In the genomic region with DNA sequence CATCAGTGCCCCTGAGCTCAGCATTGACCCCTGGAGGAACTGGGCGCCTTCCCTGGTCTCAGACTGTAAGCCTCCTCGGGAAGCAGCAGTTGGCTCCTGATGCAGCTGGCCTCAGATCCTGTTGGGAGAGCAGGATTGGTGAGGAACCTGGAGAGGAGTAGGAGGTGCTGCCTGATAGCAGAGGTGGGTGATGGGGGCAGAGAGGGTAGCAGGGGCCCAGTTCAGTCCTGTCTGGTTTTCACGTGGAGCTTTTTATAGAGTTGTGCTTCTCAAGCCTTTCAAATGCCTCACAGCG, we compare ENCODE assay signal across 11 cellular contexts. TPM values are rescaled to one million over a fixed set of nuclear protein-coding genes. Genes with fewer than 3 reads are reported as not detected.
DNase-seq lines count a peak whose midpoint lies in the region; ATAC-seq and TF ChIP-seq lines count a peak whose summit lies in the region.
"Had no signal": no experiment of that assay in that cellular context is flagged by ENCODE, and none has a peak within 500 bp of the region (broad histone marks: within the 10 kb centered on the region; RNA-seq: fewer than 3 reads in every experiment).

No MANE protein-coding gene starts in this region.

- no peak overlapping the region for H2AFZ ChIP-seq in OCI-LY3 (ENCODE audit: low read depth, low read length)
- H2AFZ ChIP-seq in smooth muscle cell (ENCODE audit: low read depth) = no peak overlapping the region

- H3K36me3 ChIP-seq in OCI-LY3 (replicated peaks; ENCODE audit: low read depth, low read length) (peaks cover 7% of the 10 kb centered on the region), colonic mucosa (no peaks in the 10 kb centered on the region), smooth muscle cell (ENCODE audit: low read depth) (no peaks in the 10 kb centered on the region)

- H3K79me2 ChIP-seq in OCI-LY3 (ENCODE audit: low read length) = peaks cover 6% of the 10 kb centered on the region; the same call in 1 of the 2 replicates
- peaks cover 4% of the 10 kb centered on the region for H3K79me2 ChIP-seq in smooth muscle cell (ENCODE audit: low read depth)

- H3K9ac ChIP-seq in OCI-LY3 (ENCODE audit: low read length) = no peak overlapping the region
- peak overlapping the region in 1 of 2 donors; percentile 34 for H3K9ac ChIP-seq in colonic mucosa (ENCODE audit: low read depth in 2 of 2, low read length in 2 of 2)
- no peak overlapping the region for H3K9ac ChIP-seq in smooth muscle cell (ENCODE audit: low read depth)

- WGBS in smooth muscle cell (ENCODE audit: low lambda C conversion rate) = 34% methylated on average over 4 of the region's 4 CpGs

- H3K9me3 ChIP-seq in OCI-LY3 (ENCODE audit: insufficient read depth, low read length) = no peaks in the 10 kb centered on the region
- H3K9me3 ChIP-seq in colonic mucosa = no peaks in the 10 kb centered on the region
- no peaks in the 10 kb centered on the region for H3K9me3 ChIP-seq in smooth muscle cell (replicated peaks; ENCODE audit: low read depth)
- H3K9me3 ChIP-seq: SJSA1 had no signal

- TF ChIP-seq CTCF in OCI-LY3 (IDR thresholded peaks at IDR 0.05; ENCODE audit: low read depth, low read length) (no peak), colonic mucosa (IDR thresholded peaks at IDR 0.05) (no peak), smooth muscle cell (IDR thresholded peaks at IDR 0.05; ENCODE audit: borderline replicate concordance, insufficient read depth, poor library complexity, severe bottlenecking) (no peak)

- H4K20me1 ChIP-seq in OCI-LY3 (ENCODE audit: insufficient read depth, low read length) (peaks cover 84% of the 10 kb centered on the region), smooth muscle cell (ENCODE audit: low read depth) (no peaks in the 10 kb centered on the region)

- peaks cover 20% of the 10 kb centered on the region for H3K27me3 ChIP-seq in OCI-LY3 (ENCODE audit: low read depth, low read length)
- H3K27me3 ChIP-seq in colonic mucosa = no peaks in the 10 kb centered on the region
- no peaks in the 10 kb centered on the region for H3K27me3 ChIP-seq in smooth muscle cell (ENCODE audit: low read depth)
- H3K27me3 ChIP-seq: SJSA1 had no signal

- peaks cover 24% of the 10 kb centered on the region for H3F3A ChIP-seq in smooth muscle cell (ENCODE audit: low read depth)

- H3K27ac ChIP-seq in OCI-LY3 (ENCODE audit: low read length) = peak overlapping the region; percentile 67
- H3K27ac ChIP-seq in colonic mucosa = peak overlapping the region; percentile 47
- H3K27ac ChIP-seq in smooth muscle cell (ENCODE audit: low read depth) = peak overlapping the region; percentile 84

- H3K4me2 ChIP-seq in OCI-LY3 (ENCODE audit: low read length) (peak overlapping the region; percentile 80), smooth muscle cell (peak overlapping the region; percentile 53)

- H3K4me3 ChIP-seq in OCI-LY3 (ENCODE audit: low read length) (peak overlapping the region; percentile 10; the same call in 1 of the 2 replicates), colonic mucosa (no peak overlapping the region), smooth muscle cell (no peak overlapping the region)
- H3K4me3 ChIP-seq: SJSA1 had no signal

- peak; percentile 73 for DNase-seq in NCI-H2171 treated with DMSO at 0.1 percent for 48 hours (lab: John Stamatoyannopoulos, UW)
- DNase-seq in NCI-H2171 (lab: John Stamatoyannopoulos, UW) = no peak
- DNase-seq in colonic mucosa = no peak
- no peak for DNase-seq in smooth muscle cell (lab: John Stamatoyannopoulos, UW; ENCODE audit: unreplicated experiment)
- no peak for DNase-seq in SK-N-DZ (ENCODE audit: low spot score)
- no peak for DNase-seq in NCI-H187 treated with DMSO at 0.1 percent for 48 hours (lab: John Stamatoyannopoulos, UW)
- DNase-seq: NCI-H2029 treated with DMSO at 0.1 percent for 48 hours had no signal

- no peak for ATAC-seq in GM21390 (IDR thresholded peaks at IDR 0.05; ENCODE audit: unreplicated experiment)
- ATAC-seq: left ventricle myocardium superior had no signal

- H3K4me1 ChIP-seq in OCI-LY3 (ENCODE audit: low read length) (peaks cover 51% of the 10 kb centered on the region), colonic mucosa (no peaks in the 10 kb centered on the region), smooth muscle cell (ENCODE audit: low read depth) (peaks cover 58% of the 10 kb centered on the region)

- intact Hi-C loops in colonic mucosa (cut with DNase I) = no loop called here

RNA-seq across cellular contexts. Expression of gene ZNF750, which starts 23.8 kb away (rescaled TPM):
- total RNA-seq in colonic mucosa (not detected), smooth muscle cell (4.5 and 7.1 TPM in 2 replicates)
- polyA plus RNA-seq in smooth muscle cell = 0.93 and 3.2 TPM in 2 replicates
- polyA plus RNA-seq in SK-N-DZ (2014; cell fraction: cytosol; rRNA removed) = not detected in 2 replicates
- not detected in 2 replicates for polyA plus RNA-seq in SK-N-DZ (2014; cell fraction: nucleus; rRNA removed)
- total RNA-seq: SJSA1 had no signal
